37 cellular contexts compared by ENCODE assay signal in the genomic region with DNA sequence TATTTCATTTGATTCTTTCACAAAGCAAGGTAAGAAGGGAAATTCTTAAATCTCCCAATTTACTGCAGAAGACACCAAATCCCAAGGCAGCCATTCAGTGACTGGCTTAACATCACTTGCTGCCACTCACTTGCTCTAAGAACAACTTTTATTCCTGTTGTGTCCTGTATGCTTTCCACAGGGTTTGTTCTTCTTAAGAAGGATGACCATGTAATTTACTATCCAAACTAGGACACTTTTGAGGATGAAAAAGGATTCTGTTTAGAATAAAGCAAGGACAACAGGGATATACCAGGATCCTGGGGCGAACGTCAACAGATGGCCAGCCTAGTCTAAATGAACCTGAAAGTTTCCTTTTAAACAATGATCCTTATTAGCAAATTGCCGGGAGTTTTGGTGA. TPM values are rescaled to one million over a fixed set of nuclear protein-coding genes. Genes with fewer than 3 reads are reported as not detected.
"Had no signal": no experiment of that assay in that cellular context is flagged by ENCODE, and none has a peak within 500 bp of the region (broad histone marks: within the 10 kb centered on the region; RNA-seq: fewer than 3 reads in every experiment).

No MANE protein-coding gene starts in this region.

- H3K4me3 Mint-ChIP-seq: activated B cell treated with CpG ODN at 0.5 μM for 24 hours; activated CD4-positive, alpha-beta memory T cell treated with anti-CD3 and anti-CD28 coated beads for 36 hours; activated CD4-positive, alpha-beta T cell treated with anti-CD3 and anti-CD28 coated beads, Interleukin-2, amount 10 ng/mL, durations not matched to agents 24 days and 14 days; activated CD8-positive, alpha-beta T cell treated with anti-CD3 and anti-CD28 coated beads for 36 hours; activated naive CD4-positive, alpha-beta T cell treated with anti-CD3 and anti-CD28 coated beads for 36 hours; activated naive CD8-positive, alpha-beta T cell treated with anti-CD3 and anti-CD28 coated beads for 36 hours; activated T-cell treated with anti-CD3 and anti-CD28 coated beads, Interleukin-2, amount 50 U/mL, for 4 hours; activated T-cell treated with anti-CD3 and anti-CD28 coated beads, Interleukin-2, amount 50 U/mL, for 72 hours; activated T-helper 1 cell treated with anti-CD3 and anti-CD28 coated beads, Interleukin-12 subunit alpha, Interleukin-12 subunit beta, Interleukin-2, Interleukin-4 antibody, amounts not matched to agents 30 ng/mL and 10 ng/mL and 1 ng/mL, durations not matched to agents 14 hours and 24 hours and 36 hours; activated T-helper 17 cell treated with anti-CD3 and anti-CD28 coated beads, Interleukin-2, amount 50 U/mL, for 72 hours; brain; central memory CD8-positive, alpha-beta T cell; T-helper 1 cell treated with Interleukin-12 subunit alpha and Interleukin-12 subunit beta and Interleukin-4 antibody, amounts not matched to agents 30 μg/mL and 1 μg/mL, for 36 hours; T-helper 2 cell treated with Interferon-gamma antibody and Interleukin-4, amounts not matched to agents 5 μg/mL and 100 μg/mL, for 36 hours had no signal

- DNase-seq: activated B cell treated with CpG ODN at 0.5 μM for 24 hours; activated CD4-positive, alpha-beta memory T cell treated with anti-CD3 and anti-CD28 coated beads for 36 hours; activated CD4-positive, alpha-beta T cell treated with anti-CD3 and anti-CD28 coated beads for 4 hours; activated CD4-positive, alpha-beta T cell treated with anti-CD3 and anti-CD28 coated beads, Interleukin-2, amount 10 ng/mL, durations not matched to agents 24 days and 14 days; activated CD4-positive, alpha-beta T cell treated with anti-CD3 and anti-CD28 coated beads, Interleukin-2, amount 50 U/mL, for 1 hour; activated CD4-positive, alpha-beta T cell treated with anti-CD3 and anti-CD28 coated beads, Interleukin-2, amount 50 U/mL, for 4 hours; activated CD4-positive, CD25-positive, alpha-beta regulatory T cell treated with anti-CD3 and anti-CD28 coated beads, Interleukin-2, amount 50 U/mL, for 72 hours; activated CD8-positive, alpha-beta memory T cell treated with anti-CD3 and anti-CD28 coated beads, Interleukin-2, amount 50 U/mL, for 4 hours; activated CD8-positive, alpha-beta T cell treated with anti-CD3 and anti-CD28 coated beads for 36 hours; activated effector memory CD4-positive, alpha-beta T cell treated with anti-CD3 and anti-CD28 coated beads, Interleukin-2, amount 50 U/mL, for 16 hours; activated gamma-delta T cell treated with Interleukin-2 at 50 U/mL for 16 hours; activated naive CD4-positive, alpha-beta T cell; activated naive CD4-positive, alpha-beta T cell treated with anti-CD3 and anti-CD28 coated beads for 36 hours; activated naive CD4-positive, alpha-beta T cell treated with anti-CD3 and anti-CD28 coated beads, Interleukin-2, amount 50 U/mL, for 16 hours; activated naive CD8-positive, alpha-beta T cell treated with anti-CD3 and anti-CD28 coated beads for 36 hours; activated T-cell treated with anti-CD3 and anti-CD28 coated beads for 4 hours; activated T-cell treated with anti-CD3 and anti-CD28 coated beads, Interleukin-2, amount 50 U/mL, for 1 hour; activated T-cell treated with anti-CD3 and anti-CD28 coated beads, Interleukin-2, amount 50 U/mL, for 4 hours; activated T-cell treated with anti-CD3 and anti-CD28 coated beads, Interleukin-2, amount 50 U/mL, for 72 hours; adrenal gland; amniotic stem cell; aorta; T-helper 1 cell; T-helper 2 cell; T-helper 9 cell had no signal

- H3K9me3 Mint-ChIP-seq: activated CD4-positive, alpha-beta T cell treated with anti-CD3 and anti-CD28 coated beads, Interleukin-2, amount 10 ng/mL, durations not matched to agents 24 days and 14 days; activated naive CD8-positive, alpha-beta T cell treated with anti-CD3 and anti-CD28 coated beads for 36 hours had no signal

- H3K27ac ChIP-seq: adrenal gland, cardiac muscle cell, VCaP had no signal

- H3K4me1 ChIP-seq: adrenal gland had no signal

- ATAC-seq: activated CD8-positive, alpha-beta T cell treated with anti-CD3 and anti-CD28 coated beads for 36 hours; activated naive CD4-positive, alpha-beta T cell treated with anti-CD3 and anti-CD28 coated beads, Interleukin-2, amount 50 U/mL, for 72 hours; activated T-cell treated with anti-CD3 and anti-CD28 coated beads, Interleukin-2, amount 50 U/mL, for 4 hours; activated T-cell treated with anti-CD3 and anti-CD28 coated beads, Interleukin-2, amount 50 U/mL, for 72 hours; activated T-helper 17 cell treated with anti-CD3 and anti-CD28 coated beads, Interleukin-2, amount 50 U/mL, for 72 hours had no signal

- H3K27me3 Mint-ChIP-seq: activated B cell treated with CpG ODN at 0.5 μM for 24 hours; activated CD4-positive, alpha-beta memory T cell treated with anti-CD3 and anti-CD28 coated beads for 36 hours; activated CD4-positive, alpha-beta T cell treated with anti-CD3 and anti-CD28 coated beads, Interleukin-2, amount 10 ng/mL, durations not matched to agents 24 days and 14 days; activated CD8-positive, alpha-beta T cell treated with anti-CD3 and anti-CD28 coated beads for 36 hours; activated naive CD8-positive, alpha-beta T cell treated with anti-CD3 and anti-CD28 coated beads for 36 hours; activated T-helper 17 cell treated with anti-CD3 and anti-CD28 coated beads, Interleukin-2, amount 50 U/mL, for 72 hours; brain; central memory CD8-positive, alpha-beta T cell had no signal

- H3K27me3 ChIP-seq: adrenal gland, cardiac muscle cell had no signal

- H3K4me3 ChIP-seq: adrenal gland, cardiac muscle cell had no signal

- H3K9me3 ChIP-seq: adrenal gland had no signal

- H3K27ac Mint-ChIP-seq: activated B cell treated with CpG ODN at 0.5 μM for 24 hours; activated CD4-positive, alpha-beta memory T cell treated with anti-CD3 and anti-CD28 coated beads for 36 hours; activated CD4-positive, alpha-beta T cell treated with anti-CD3 and anti-CD28 coated beads, Interleukin-2, amount 10 ng/mL, durations not matched to agents 24 days and 14 days; activated CD8-positive, alpha-beta T cell treated with anti-CD3 and anti-CD28 coated beads for 36 hours; activated naive CD4-positive, alpha-beta T cell treated with anti-CD3 and anti-CD28 coated beads for 36 hours; activated naive CD8-positive, alpha-beta T cell treated with anti-CD3 and anti-CD28 coated beads for 36 hours; activated T-cell treated with anti-CD3 and anti-CD28 coated beads, Interleukin-2, amount 50 U/mL, for 72 hours; activated T-helper 1 cell treated with anti-CD3 and anti-CD28 coated beads, Interleukin-12 subunit alpha, Interleukin-12 subunit beta, Interleukin-2, Interleukin-4 antibody, amounts not matched to agents 30 ng/mL and 10 ng/mL and 1 ng/mL, durations not matched to agents 14 hours and 24 hours and 36 hours; activated T-helper 17 cell treated with anti-CD3 and anti-CD28 coated beads, Interleukin-2, amount 50 U/mL, for 72 hours; brain; T-helper 1 cell treated with Interleukin-12 subunit alpha and Interleukin-12 subunit beta and Interleukin-4 antibody, amounts not matched to agents 30 μg/mL and 1 μg/mL, for 36 hours; T-helper 2 cell treated with Interferon-gamma antibody and Interleukin-4, amounts not matched to agents 5 μg/mL and 100 μg/mL, for 36 hours had no signal

- H3K4me1 Mint-ChIP-seq: activated B cell treated with CpG ODN at 0.5 μM for 24 hours; activated CD4-positive, alpha-beta T cell treated with anti-CD3 and anti-CD28 coated beads, Interleukin-2, amount 10 ng/mL, durations not matched to agents 24 days and 14 days; activated naive CD8-positive, alpha-beta T cell treated with anti-CD3 and anti-CD28 coated beads for 36 hours; activated T-helper 17 cell treated with anti-CD3 and anti-CD28 coated beads, Interleukin-2, amount 50 U/mL, for 72 hours; central memory CD8-positive, alpha-beta T cell had no signal

- H3K36me3 ChIP-seq: adrenal gland, cardiac muscle cell had no signal

- H3K36me3 Mint-ChIP-seq: activated CD4-positive, alpha-beta memory T cell treated with anti-CD3 and anti-CD28 coated beads for 36 hours; activated naive CD4-positive, alpha-beta T cell treated with anti-CD3 and anti-CD28 coated beads, Interleukin-2, amount 50 U/mL, for 72 hours; activated naive CD8-positive, alpha-beta T cell treated with anti-CD3 and anti-CD28 coated beads for 36 hours; brain had no signal

RNA-seq across cellular contexts. Expression of a gene that starts 34.8 kb away (rescaled TPM):
- total RNA-seq: activated B cell treated with CpG ODN at 0.5 μM for 24 hours; activated CD4-positive, alpha-beta memory T cell treated with anti-CD3 and anti-CD28 coated beads for 36 hours; activated CD4-positive, alpha-beta T cell treated with anti-CD3 and anti-CD28 coated beads, Interleukin-2, amount 10 ng/mL, durations not matched to agents 24 days and 14 days; activated CD8-positive, alpha-beta memory T cell treated with anti-CD3 and anti-CD28 coated beads for 36 hours; activated CD8-positive, alpha-beta T cell treated with anti-CD3 and anti-CD28 coated beads for 36 hours; activated naive CD4-positive, alpha-beta T cell treated with anti-CD3 and anti-CD28 coated beads for 36 hours; activated naive CD4-positive, alpha-beta T cell treated with anti-CD3 and anti-CD28 coated beads, Interleukin-2, amount 50 U/mL, for 72 hours; activated naive CD8-positive, alpha-beta T cell treated with anti-CD3 and anti-CD28 coated beads for 36 hours; activated T-cell treated with anti-CD3 and anti-CD28 coated beads, Interleukin-2, amount 50 U/mL, for 4 hours; activated T-cell treated with anti-CD3 and anti-CD28 coated beads, Interleukin-2, amount 50 U/mL, for 72 hours; activated T-helper 1 cell treated with anti-CD3 and anti-CD28 coated beads, Interleukin-12 subunit alpha, Interleukin-12 subunit beta, Interleukin-2, Interleukin-4 antibody, amounts not matched to agents 30 ng/mL and 10 ng/mL and 1 ng/mL, durations not matched to agents 14 hours and 24 hours and 36 hours; activated T-helper 17 cell treated with anti-CD3 and anti-CD28 coated beads, Interleukin-2, amount 50 U/mL, for 72 hours; aorta; astrocyte; bronchial epithelial cell; cardiac muscle cell had no signal
- polyA plus RNA-seq: cardiac muscle cell had no signal
